9 cellular contexts compared by ENCODE assay signal in genomic region chr5:149857499-149857898, GRCh38.
DNase-seq lines count a peak whose midpoint lies in the region; ATAC-seq, FAIRE-seq and TF ChIP-seq lines count a peak whose summit lies in the region.
"Had no signal": no experiment of that assay in that cellular context is flagged by ENCODE, and none has a peak within 500 bp of the region (broad histone marks: within the 10 kb centered on the region; RNA-seq: fewer than 3 reads in every experiment).

No MANE protein-coding gene starts in this region.

- TF ChIP-seq CTCF in heart left ventricle (IDR thresholded peaks at IDR 0.05) (no peak), GM13976 (IDR thresholded peaks at IDR 0.05; ENCODE audit: borderline replicate concordance, control extremely low read depth, extremely low read depth, insufficient read depth, missing control alignments) (no peak)

- in situ Hi-C loops in GM13976 (cut with MboI; ENCODE audit: low sequenced_read_pairs, unreplicated experiment) = loop anchor here (10.0 kb wide), 1 partner anchor 117 kb away; no protein-coding TSS in a partner anchor

- ATAC-seq in heart left ventricle = peak; percentile 94 to 98 (median 98)

- peak in 1 of 2 donors; percentile 53 for TF ChIP-seq POLR2A in heart left ventricle (IDR thresholded peaks at IDR 0.05)

- H3K9me3 ChIP-seq in heart left ventricle = no peaks in the 10 kb centered on the region
- H3K9me3 ChIP-seq in small intestine (ENCODE audit: control insufficient read depth, low read depth) = no peaks in the 10 kb centered on the region

- H3K4me3 ChIP-seq in heart left ventricle (no peak overlapping the region), small intestine (ENCODE audit: low read depth in 1 of 2, low read length in 2 of 2) (no peak overlapping the region)

- DNase-seq in HK-2 (ENCODE audit: unreplicated experiment) (peak; percentile 63), UCSD-AML1 (lab: John Stamatoyannopoulos, UW; ENCODE audit: unreplicated experiment) (peak; percentile 58), heart left ventricle (peak; percentile 72 to 95 (median 86)), small intestine (peak; percentile 96), NCI-H1092 (lab: John Stamatoyannopoulos, UW) (no peak), GM13976 (ENCODE audit: low spot score) (no peak), DMS79 treated with DMSO at 0.1 percent for 48 hours (lab: John Stamatoyannopoulos, UW) (no peak)
- no peak for DNase-seq in activated naive CD4-positive, alpha-beta T cell (lab: John Stamatoyannopoulos, UW)
- DNase-seq: activated CD4-positive, CD25-positive, alpha-beta regulatory T cell treated with anti-CD3 and anti-CD28 coated beads, Interleukin-2, amount 50 U/mL, for 72 hours had no signal

- FAIRE-seq in small intestine (lab: Jason Lieb, UNC) = no peak

- WGBS in heart left ventricle, 4 donors = 16 to 32% (median 23%) methylated on average over 4 of the region's 4 CpGs
- whole genome bisulfite sequencing in small intestine, 3 donors = 22 to 39% (median 39%) methylated on average over 4 of the region's 4 CpGs

- H3K4me1 ChIP-seq in heart left ventricle = peaks cover 0 to 26% (median 18%) of the 10 kb centered on the region in 12 donors
- peaks cover 3 to 5% of the 10 kb centered on the region in 2 donors for H3K4me1 ChIP-seq in small intestine (ENCODE audit: control insufficient read depth in 2 of 2, insufficient read depth in 1 of 2, low read depth in 1 of 2, low read length in 1 of 2)

- H3K36me3 ChIP-seq in heart left ventricle (peaks cover 0 to 14% (median 7%) of the 10 kb centered on the region in 9 donors), small intestine (ENCODE audit: control insufficient read depth in 2 of 2, insufficient read depth in 2 of 2, low read length in 2 of 2) (no peaks in the 10 kb centered on the region)

- H3K27ac ChIP-seq in heart left ventricle (peak overlapping the region; percentile 32 to 94 (median 71)), small intestine (ENCODE audit: low read depth in 1 of 2, low read length in 1 of 2) (peak overlapping the region; percentile 22 to 74)

- intact Hi-C loops in heart left ventricle (cut with DNase I) = loop anchor here in 1 of 10 donors (5.0 kb wide), 1 partner anchor 105 kb away; the partner anchor contains the start of gene SLC26A2

- H3K27me3 ChIP-seq in heart left ventricle = no peaks in the 10 kb centered on the region
- no peaks in the 10 kb centered on the region for H3K27me3 ChIP-seq in small intestine (ENCODE audit: control insufficient read depth in 2 of 2, insufficient read depth in 2 of 2, low read length in 2 of 2)

Comparison
In these comparisons a context has a peak if more than half of its experiments do, and no peak if none do; other contexts are left out.
1. DNase-seq: peak in HK-2 (single experiment), UCSD-AML1 (single experiment), heart left ventricle (5 of 5) and small intestine (single experiment); none in NCI-H1092 (single experiment), GM13976 (single experiment), activated naive CD4-positive, alpha-beta T cell (0 of 4) and DMS79 treated with DMSO at 0.1 percent for 48 hours (single experiment).